Comparison of ENCODE assay signal across 24 cellular contexts in the genomic region with DNA sequence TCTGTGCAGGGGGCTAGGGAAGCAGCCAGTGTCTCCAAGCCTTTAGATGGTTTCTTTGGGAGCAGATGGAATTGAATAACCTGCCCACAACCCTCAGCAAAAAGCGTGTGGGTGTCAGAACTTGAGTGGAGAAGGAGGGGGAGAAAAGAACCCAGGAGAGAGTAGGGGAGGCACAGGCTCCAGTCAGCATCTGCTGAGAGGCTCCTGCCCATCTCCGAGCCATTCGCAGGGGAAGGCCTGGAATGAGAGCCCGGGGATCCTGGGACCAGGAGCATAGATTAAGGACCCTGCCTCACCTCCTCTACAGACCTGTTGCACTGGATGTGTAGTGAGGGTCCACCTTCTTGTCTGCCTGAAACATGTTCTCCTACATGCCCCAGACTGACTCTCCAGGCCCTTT. TPM values are rescaled to one million over a fixed set of nuclear protein-coding genes. Genes with fewer than 3 reads are reported as not detected.
"Had no signal": no experiment of that assay in that cellular context is flagged by ENCODE, and none has a peak within 500 bp of the region (broad histone marks: within the 10 kb centered on the region; RNA-seq: fewer than 3 reads in every experiment).

No MANE protein-coding gene starts in this region.

- H3K4me3 ChIP-seq: MG63 had no signal

- H3K9me3 ChIP-seq: MG63 had no signal

- H3K27ac ChIP-seq: RWPE1 had no signal

- ATAC-seq: HepG2, Panc1, PC-3 had no signal

- DNase-seq: Karpas-422, KG1, MG63, NCI-H1092, NCI-H1105 treated with DMSO at 0.1 percent for 48 hours, NCI-H1417 treated with DMSO at 0.1 percent for 48 hours, NCI-H146, NCI-H1694 treated with DMSO at 0.1 percent for 48 hours, NCI-H1930, NCI-H2081, NCI-H2107, NCI-H2227 treated with DMSO at 0.1 percent for 48 hours, NCI-H524, NCI-H526 treated with DMSO at 0.1 percent for 48 hours, NCI-H774, PC-3, SHP77 had no signal

- H3K36me3 ChIP-seq: MG63 had no signal

- H3K27me3 ChIP-seq: MG63 had no signal

RNA-seq across cellular contexts. Expression of a gene that starts 25.0 kb away (rescaled TPM):
- total RNA-seq: HepG2, HT1080, IMR-90, NCI-H460, SK-MEL-5 had no signal
- polyA plus RNA-seq: HepG2, IMR-90 had no signal
